In the genomic region with DNA sequence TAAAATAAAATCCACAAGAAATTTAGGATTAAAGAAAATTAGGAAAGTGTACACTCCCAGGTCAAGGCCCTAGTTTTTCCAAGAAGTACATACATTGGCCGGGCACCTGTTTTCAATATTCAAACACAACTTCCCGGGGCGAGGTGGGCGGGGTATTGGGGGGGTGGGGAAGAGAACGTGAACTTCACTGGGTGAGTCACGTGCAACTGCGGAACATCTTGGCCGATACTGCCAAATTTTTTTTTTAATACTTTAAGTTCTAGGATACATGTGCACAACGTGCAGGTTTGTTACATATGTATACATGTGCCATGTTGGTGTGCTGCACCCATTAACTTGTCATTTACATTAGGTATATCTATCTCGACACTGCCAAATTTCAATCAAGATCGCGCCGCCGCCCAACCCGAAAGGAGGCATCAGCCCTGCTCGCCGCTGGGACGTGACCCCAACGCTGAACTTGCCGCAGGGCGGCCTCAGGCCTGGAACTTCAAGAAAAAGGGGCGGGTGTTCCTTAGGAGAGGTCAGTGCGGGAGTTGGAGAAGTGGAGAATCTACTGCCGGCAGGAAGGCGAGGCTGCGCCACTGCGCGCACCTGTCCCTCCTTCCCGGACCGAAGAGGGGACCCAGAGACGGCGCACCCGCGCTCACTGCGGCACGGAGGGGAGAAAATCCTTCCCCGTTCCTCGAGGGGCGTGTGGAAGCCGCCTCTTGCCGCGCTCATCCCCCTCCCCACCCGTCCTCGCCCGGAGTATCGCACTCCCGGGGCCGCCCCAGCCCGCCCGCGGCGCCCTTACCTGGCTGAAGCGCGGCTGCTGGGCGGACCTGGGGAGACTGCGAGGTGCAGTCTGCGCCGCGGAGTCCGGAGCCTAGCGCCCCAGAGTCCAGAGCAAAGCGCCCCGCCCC, we compare ENCODE assay signal across 8 cellular contexts. TPM values are rescaled to one million over a fixed set of nuclear protein-coding genes. Genes with fewer than 3 reads are reported as not detected.
DNase-seq lines count a peak whose midpoint lies in the region; TF ChIP-seq lines count a peak whose summit lies in the region.

A gene (minus strand): TSS at position 883 of the 905 bp plus-strand sequence. CDS start 41,224 bp downstream, outside the sequence.

- no peak for TF ChIP-seq POLR2A in stomach (IDR thresholded peaks at IDR 0.05)

- no peaks in the 10 kb centered on the region for H3K36me3 ChIP-seq in muscle layer of colon (ENCODE audit: insufficient read depth, low read length)
- H3K36me3 ChIP-seq in stomach, result no peaks in the 10 kb centered on the region

- peak in 2 of 3 experiments; percentile 81 to 86 for DNase-seq in NCI-H1417 (lab: John Stamatoyannopoulos, UW)
- no peak for DNase-seq in NCI-H1417 treated with DMSO at 0.1 percent for 48 hours (lab: John Stamatoyannopoulos, UW)
- DNase-seq in HCEC 1CT, result peak; percentile 28
- peak; percentile 59 for DNase-seq in LoVo (ENCODE audit: low spot score)
- peak; percentile 59 for DNase-seq in activated CD4-positive, CD25-positive, alpha-beta regulatory T cell treated with anti-CD3 and anti-CD28 coated beads, Interleukin-2, amount 50 U/mL, for 72 hours
- DNase-seq in epithelial cell of esophagus (ENCODE audit: low read depth), result no peak
- DNase-seq in stomach, result peak; percentile 56

- WGBS in stomach, 5 donors, result 1 to 3% (median 1%) methylated on average over 36 to 63 of the region's 63 CpGs

- intact Hi-C loops in stomach (cut with DNase I; ENCODE audit: low total_unique reads), result no loop called here

- TF ChIP-seq EP300 in stomach (IDR thresholded peaks at IDR 0.05), result no peak

- H3K27me3 ChIP-seq in muscle layer of colon (ENCODE audit: control insufficient read depth in 1 of 2, insufficient read depth in 2 of 2, low read length in 2 of 2), result no peaks in the 10 kb centered on the region
- H3K27me3 ChIP-seq in stomach, result no peaks in the 10 kb centered on the region

- H3K9me3 ChIP-seq in muscle layer of colon (ENCODE audit: low read length) (no peaks in the 10 kb centered on the region), stomach (no peaks in the 10 kb centered on the region)

- H3K4me3 ChIP-seq in epithelial cell of esophagus (ENCODE audit: low read length) (peak within 1 kb of the TSS; percentile 63), muscle layer of colon (ENCODE audit: low read depth in 1 of 2, low read length in 2 of 2) (peak within 1 kb of the TSS; percentile 63 to 83), stomach (peak within 1 kb of the TSS; percentile 72 to 91 (median 82))

- peak within 1 kb of the TSS; percentile 19 for H3K9ac ChIP-seq in muscle layer of colon (ENCODE audit: low read length)

- TF ChIP-seq CTCF in epithelial cell of esophagus (IDR thresholded peaks at IDR 0.05; ENCODE audit: insufficient read depth, low read depth, low read length, missing control alignments) (no peak), stomach (IDR thresholded peaks at IDR 0.05) (no peak)

- H3K4me1 ChIP-seq in muscle layer of colon (ENCODE audit: insufficient read depth, low read length) (no peaks in the 10 kb centered on the region), stomach (peaks cover 0 to 18% (median 17%) of the 10 kb centered on the region in 4 donors)

- H3K27ac ChIP-seq in muscle layer of colon (ENCODE audit: low read depth, low read length) (peak within 1 kb of the TSS; percentile 39), stomach (peak within 1 kb of the TSS; percentile 89 to 95 (median 91))

RNA-seq across cellular contexts. Expression of the gene that starts here (rescaled TPM):
- total RNA-seq in stomach, result 1 to 10 TPM in 4 of 5 donors, under 1 TPM in 1; 0.89 to 7.0 (median 2.6) TPM
- 1 to 10 TPM in 2 of 3 donors, under 1 TPM in 1; 0.81 to 2.0 (median 1.6) TPM for polyA plus RNA-seq in stomach

Comparison
In these comparisons a context has a peak if more than half of its experiments do, and no peak if none do; other contexts are left out.
1. DNase-seq: peak in NCI-H1417 (2 of 3), HCEC 1CT (single experiment), LoVo (single experiment), activated CD4-positive, CD25-positive, alpha-beta regulatory T cell treated with anti-CD3 and anti-CD28 coated beads, Interleukin-2, amount 50 U/mL, for 72 hours (single experiment) and stomach (single experiment); none in NCI-H1417 treated with DMSO at 0.1 percent for 48 hours (single experiment) and epithelial cell of esophagus (single experiment).
2. Peak in every context shown above with its lines, with median percentiles within 50 percentile points of each other: H3K4me3 ChIP-seq.